ENCODE assay signal across 8 cellular contexts in genomic region chr7:39565538-39565937, GRCh38. TPM values are rescaled to one million over a fixed set of nuclear protein-coding genes. Genes with fewer than 3 reads are reported as not detected.
DNase-seq lines count a peak whose midpoint lies in the region; ATAC-seq and TF ChIP-seq lines count a peak whose summit lies in the region.

No MANE protein-coding gene starts in this region.

- H3K36me3 ChIP-seq in ascending aorta (peaks cover 0 to 5% of the 10 kb centered on the region in 2 donors), right lobe of liver (peaks cover 0 to under 1% (median 0%) of the 10 kb centered on the region in 4 donors), tibial nerve (peaks cover 0 to 8% (median 0%) of the 10 kb centered on the region in 3 donors)

- H3K27ac ChIP-seq in ascending aorta (peak overlapping the region; percentile 62 to 72), right lobe of liver (peak overlapping the region; percentile 43 to 60 (median 48)), tibial nerve (peak overlapping the region; percentile 60 to 86 (median 82))

- TF ChIP-seq POLR2A in right lobe of liver (IDR thresholded peaks at IDR 0.05) (no peak), tibial nerve (IDR thresholded peaks at IDR 0.05) (no peak)

- H3K27ac Mint-ChIP-seq in activated T-cell treated with anti-CD3 and anti-CD28 coated beads, Interleukin-2, amount 50 U/mL, for 72 hours, result peak overlapping the region; percentile 98

- peak overlapping the region; percentile 94 to 96 for H3K4me3 Mint-ChIP-seq in activated T-cell treated with anti-CD3 and anti-CD28 coated beads, Interleukin-2, amount 50 U/mL, for 72 hours

- no peak for DNase-seq in activated T-cell treated with anti-CD3 and anti-CD28 coated beads, Interleukin-2, amount 50 U/mL, for 72 hours
- DNase-seq in activated T-cell treated with anti-CD3 and anti-CD28 coated beads for 4 hours (no peak), ascending aorta (ENCODE audit: low spot score in 2 of 2) (no peak), right lobe of liver (no peak), tibial nerve (ENCODE audit: low spot score in 2 of 2) (no peak), Kasumi-1 (lab: John Stamatoyannopoulos, UW) (no peak), GOT3 (lab: John Stamatoyannopoulos, UW) (no peak)

- no peaks in the 10 kb centered on the region for H3K9me3 Mint-ChIP-seq in activated T-cell treated with anti-CD3 and anti-CD28 coated beads, Interleukin-2, amount 50 U/mL, for 72 hours

- H3K4me3 ChIP-seq in ascending aorta (peak overlapping the region; percentile 74 to 87), right lobe of liver (peak overlapping the region; percentile 68 to 85 (median 76)), tibial nerve (peak overlapping the region; percentile 54 to 93 (median 59))

- no peaks in the 10 kb centered on the region for H3K27me3 ChIP-seq in ascending aorta
- no peaks in the 10 kb centered on the region for H3K27me3 ChIP-seq in right lobe of liver
- no peaks in the 10 kb centered on the region for H3K27me3 ChIP-seq in tibial nerve

- H3K4me1 Mint-ChIP-seq in activated T-cell treated with anti-CD3 and anti-CD28 coated beads, Interleukin-2, amount 50 U/mL, for 72 hours (ENCODE audit: low read depth), result peaks cover 29% of the 10 kb centered on the region

- no peak for ATAC-seq in activated T-cell treated with anti-CD3 and anti-CD28 coated beads, Interleukin-2, amount 50 U/mL, for 72 hours (replicated peaks in 1 of 2)
- peak in 2 of 4 donors; percentile 16 to 74 for ATAC-seq in right lobe of liver
- ATAC-seq in HG02870 (IDR thresholded peaks at IDR 0.05; ENCODE audit: unreplicated experiment), result no peak

- no peaks in the 10 kb centered on the region for H3K27me3 Mint-ChIP-seq in activated T-cell treated with anti-CD3 and anti-CD28 coated beads, Interleukin-2, amount 50 U/mL, for 72 hours (ENCODE audit: low read depth)

- 38% methylated on average over 4 of the region's 4 CpGs for WGBS in right lobe of liver (ENCODE audit: insufficient coverage, low coverage, low lambda C conversion rate, missing lambda C conversion rate)
- WGBS in tibial nerve, 2 donors, result 43 to 46% methylated on average over 4 of the region's 4 CpGs

- peaks cover 0 to 4% of the 10 kb centered on the region in 2 donors for H3K4me1 ChIP-seq in ascending aorta
- H3K4me1 ChIP-seq in right lobe of liver, result peaks cover 0 to 6% (median 3%) of the 10 kb centered on the region in 4 donors
- H3K4me1 ChIP-seq in tibial nerve, result peaks cover 0 to 26% (median 6%) of the 10 kb centered on the region in 4 donors

- H3K9me3 ChIP-seq in ascending aorta, result no peaks in the 10 kb centered on the region
- H3K9me3 ChIP-seq in right lobe of liver, result no peaks in the 10 kb centered on the region
- no peaks in the 10 kb centered on the region for H3K9me3 ChIP-seq in tibial nerve

- intact Hi-C loops in ascending aorta (cut with DNase I) (loop anchor here (5.0 kb wide), 1 partner anchor 167 kb away; no protein-coding TSS in a partner anchor), right lobe of liver (cut with DNase I) (no loop called here)

- TF ChIP-seq CTCF in ascending aorta (IDR thresholded peaks at IDR 0.05), result no peak
- TF ChIP-seq CTCF in right lobe of liver (IDR thresholded peaks at IDR 0.05), result no peak
- no peak for TF ChIP-seq CTCF in tibial nerve (IDR thresholded peaks at IDR 0.05)

- peaks cover 2% of the 10 kb centered on the region in 2 donors for H3K36me3 Mint-ChIP-seq in activated T-cell treated with anti-CD3 and anti-CD28 coated beads, Interleukin-2, amount 50 U/mL, for 72 hours (ENCODE audit: insufficient read depth in 2 of 2)

- TF ChIP-seq EP300 in tibial nerve (IDR thresholded peaks at IDR 0.05), result no peak

RNA-seq across cellular contexts. Expression of gene YAE1, which starts 0.7 kb away (rescaled TPM):
- total RNA-seq in activated T-cell treated with anti-CD3 and anti-CD28 coated beads, Interleukin-2, amount 50 U/mL, for 72 hours, result 10 to 100 TPM; 12.4 to 12.8 TPM
- total RNA-seq in ascending aorta, result 3.3 TPM
- total RNA-seq in right lobe of liver, result 10 to 100 TPM in 1 of 6 experiments, 1 to 10 TPM in 5; 5.4 to 11.2 (median 7.4) TPM
- total RNA-seq in tibial nerve, result 10 to 100 TPM in 3 of 4 donors, 1 to 10 TPM in 1; 7.1 to 29.3 (median 18.4) TPM

RNA-seq across cellular contexts. Expression of gene RALA, which starts 57.8 kb away (rescaled TPM):
- 10 to 100 TPM; 38.4 to 47.1 TPM for total RNA-seq in activated T-cell treated with anti-CD3 and anti-CD28 coated beads, Interleukin-2, amount 50 U/mL, for 72 hours
- 6.0 TPM for total RNA-seq in ascending aorta
- 10 to 100 TPM in 5 of 6 experiments, 1 to 10 TPM in 1; 7.5 to 13.8 (median 12.4) TPM for total RNA-seq in right lobe of liver
- total RNA-seq in tibial nerve, result 10 to 100 TPM; 16.7 to 38.2 (median 23.9) TPM
